24 cellular contexts compared by ENCODE assay signal in genomic region chr3:194380300-194380699, GRCh38. TPM values are rescaled to one million over a fixed set of nuclear protein-coding genes. Genes with fewer than 3 reads are reported as not detected.
"Had no signal": no experiment of that assay in that cellular context is flagged by ENCODE, and none has a peak within 500 bp of the region (broad histone marks: within the 10 kb centered on the region; RNA-seq: fewer than 3 reads in every experiment).

No MANE protein-coding gene starts in this region.

- H3K36me3 ChIP-seq: ascending aorta, esophagus squamous epithelium, gastroesophageal sphincter, transverse colon, uterus had no signal

- H3K9me3 Mint-ChIP-seq: activated CD4-positive, alpha-beta memory T cell treated with anti-CD3 and anti-CD28 coated beads for 36 hours; activated naive CD4-positive, alpha-beta T cell treated with anti-CD3 and anti-CD28 coated beads, Interleukin-2, amount 50 U/mL, for 72 hours; central memory CD8-positive, alpha-beta T cell; memory B cell; nephron; stimulated activated memory B cell treated with anti-CD40 and anti-IgM and Interleukin-4, amounts not matched to agents 10 μg/mL and 1 μg/mL and 100 μg/mL, for 72 hours had no signal

- H3K9me3 ChIP-seq: ascending aorta, esophagus squamous epithelium, gastroesophageal sphincter, transverse colon, uterus had no signal

- H3K27me3 ChIP-seq: ascending aorta, transverse colon, uterus had no signal

- DNase-seq: activated CD4-positive, alpha-beta memory T cell treated with anti-CD3 and anti-CD28 coated beads for 36 hours; activated CD4-positive, alpha-beta T cell treated with anti-CD3 and anti-CD28 coated beads for 48 hours; activated gamma-delta T cell treated with Interleukin-2 at 50 U/mL for 16 hours; esophagus squamous epithelium; head of caudate nucleus; hypothalamus; occipital lobe; stimulated activated CD4-positive, alpha-beta T cell treated with anti-CD3 and anti-CD28 coated beads, Interleukin-15, amount 100 ng/mL, for 24 hours; transverse colon; uterus had no signal

- H3K4me3 Mint-ChIP-seq: activated CD4-positive, alpha-beta memory T cell treated with anti-CD3 and anti-CD28 coated beads for 36 hours; central memory CD8-positive, alpha-beta T cell; memory B cell; nephron; stimulated activated memory B cell treated with anti-CD40 and anti-IgM and Interleukin-4, amounts not matched to agents 10 μg/mL and 1 μg/mL and 100 μg/mL, for 72 hours had no signal

- H3K4me1 ChIP-seq: ascending aorta, gastroesophageal sphincter, transverse colon, uterus had no signal

- ATAC-seq: activated naive CD4-positive, alpha-beta T cell treated with anti-CD3 and anti-CD28 coated beads, Interleukin-2, amount 50 U/mL, for 72 hours; gastroesophageal sphincter; sciatic nerve; stimulated activated memory B cell treated with anti-CD40 and anti-IgM and Interleukin-4, amounts not matched to agents 10 μg/mL and 1 μg/mL and 100 μg/mL, for 72 hours had no signal

- H3K27ac ChIP-seq: ascending aorta, esophagus squamous epithelium, gastroesophageal sphincter, transverse colon, uterus had no signal

- H3K4me3 ChIP-seq: ascending aorta, esophagus squamous epithelium, gastroesophageal sphincter, transverse colon, uterus had no signal

- H3K4me1 Mint-ChIP-seq: central memory CD8-positive, alpha-beta T cell; memory B cell; stimulated activated memory B cell treated with anti-CD40 and anti-IgM and Interleukin-4, amounts not matched to agents 10 μg/mL and 1 μg/mL and 100 μg/mL, for 72 hours had no signal

- H3K36me3 Mint-ChIP-seq: activated CD4-positive, alpha-beta memory T cell treated with anti-CD3 and anti-CD28 coated beads for 36 hours; activated naive CD4-positive, alpha-beta T cell treated with anti-CD3 and anti-CD28 coated beads, Interleukin-2, amount 50 U/mL, for 72 hours; memory B cell; stimulated activated memory B cell treated with anti-CD40 and anti-IgM and Interleukin-4, amounts not matched to agents 10 μg/mL and 1 μg/mL and 100 μg/mL, for 72 hours had no signal

- FAIRE-seq: colon, small intestine had no signal

- H3K27ac Mint-ChIP-seq: activated CD4-positive, alpha-beta memory T cell treated with anti-CD3 and anti-CD28 coated beads for 36 hours; activated naive CD4-positive, alpha-beta T cell treated with anti-CD3 and anti-CD28 coated beads, Interleukin-2, amount 50 U/mL, for 72 hours; memory B cell; nephron; stimulated activated memory B cell treated with anti-CD40 and anti-IgM and Interleukin-4, amounts not matched to agents 10 μg/mL and 1 μg/mL and 100 μg/mL, for 72 hours had no signal

RNA-seq across cellular contexts. Expression of gene LRRC15, which starts 10.8 kb away (rescaled TPM):
- total RNA-seq: activated CD4-positive, alpha-beta memory T cell treated with anti-CD3 and anti-CD28 coated beads for 36 hours; activated naive CD4-positive, alpha-beta T cell treated with anti-CD3 and anti-CD28 coated beads, Interleukin-2, amount 50 U/mL, for 72 hours; ascending aorta; myocyte; occipital lobe; T-helper 2 cell treated with Interferon-gamma antibody and Interleukin-4, amounts not matched to agents 100 ng/mL and 5 ng/mL, for 36 hours; temporal lobe had no signal

RNA-seq across cellular contexts. Expression of gene GP5, which starts 18.8 kb away (rescaled TPM):
- total RNA-seq: myocyte, occipital lobe, transverse colon had no signal

RNA-seq across cellular contexts. Expression of gene CPN2, which starts 29.2 kb away (rescaled TPM):
- total RNA-seq: activated CD4-positive, alpha-beta memory T cell treated with anti-CD3 and anti-CD28 coated beads for 36 hours; activated naive CD4-positive, alpha-beta T cell treated with anti-CD3 and anti-CD28 coated beads, Interleukin-2, amount 50 U/mL, for 72 hours; ascending aorta; esophagus squamous epithelium; gastroesophageal sphincter; mononuclear cell; myocyte; occipital lobe; sciatic nerve; T-helper 2 cell treated with Interferon-gamma antibody and Interleukin-4, amounts not matched to agents 100 ng/mL and 5 ng/mL, for 36 hours; temporal lobe had no signal
- polyA plus RNA-seq: small intestine had no signal
